12 cellular contexts compared by ENCODE assay signal in the genomic region with DNA sequence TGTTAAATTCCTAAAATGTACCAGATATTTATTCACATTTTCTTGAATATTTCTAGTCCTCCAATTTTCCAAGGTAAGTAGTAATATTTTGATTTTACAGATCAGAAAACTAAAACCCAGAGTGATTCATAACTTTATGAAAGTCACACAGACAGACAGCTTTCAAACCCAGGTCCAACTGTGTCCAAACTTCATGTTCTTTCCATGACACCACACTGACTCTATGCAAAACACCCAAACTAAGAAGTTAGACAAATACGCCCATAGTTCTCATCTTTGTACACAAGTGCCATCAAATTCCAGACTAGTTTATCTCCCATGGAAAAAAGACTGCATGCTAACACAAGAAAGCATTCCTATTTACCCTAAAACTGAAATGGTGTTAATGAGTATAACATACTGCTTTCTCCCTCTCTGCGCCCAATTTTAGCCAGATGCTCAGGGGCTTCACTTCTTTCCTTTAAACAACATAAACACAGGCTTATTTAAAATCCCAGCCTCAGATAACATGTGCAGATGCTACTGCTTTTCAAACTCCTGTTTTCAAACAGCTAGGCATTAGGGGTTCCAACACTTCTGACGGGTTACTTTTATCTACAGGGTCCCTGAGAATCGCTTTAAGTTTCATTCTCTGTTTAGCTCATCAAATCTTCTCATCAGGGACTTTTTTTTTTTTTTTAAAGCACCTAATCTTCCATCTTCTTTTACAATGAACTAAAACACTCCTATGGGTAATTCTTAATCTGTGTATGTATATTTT. TPM values are rescaled to one million over a fixed set of nuclear protein-coding genes. Genes with fewer than 3 reads are reported as not detected.
A peak's percentile ranks its signal among the peaks of the same experiment; 100 is the strongest.
DNase-seq lines count a peak whose midpoint lies in the region; ATAC-seq, FAIRE-seq and TF ChIP-seq lines count a peak whose summit lies in the region.
"Had no signal": no experiment of that assay in that cellular context is flagged by ENCODE, and none has a peak within 500 bp of the region (broad histone marks: within the 10 kb centered on the region; RNA-seq: fewer than 3 reads in every experiment).

No MANE protein-coding gene starts in this region.

- intact Hi-C loops in OCI-LY7 (cut with micrococcal nuclease; ENCODE audit: unreplicated experiment) (no loop called here), head of caudate nucleus (cut with DNase I) (no loop called here)

- H3K27me3 ChIP-seq in CD4-positive, CD25-positive, alpha-beta regulatory T cell (ENCODE audit: control insufficient read depth, insufficient read depth, low read length): no peaks in the 10 kb centered on the region
- H3K27me3 ChIP-seq: adrenal gland had no signal

- POLR2A ChIA-PET in OCI-LY7 (lab: Charles Lee): interaction anchor here (0.5 to 3.3 kb wide), 9 partner anchors 9 to 693 kb away, joined by 3 to 24 read pairs (median 4); a partner anchor contains a TSS

- H4K20me1 ChIP-seq in OCI-LY7 (ENCODE audit: insufficient read depth, low read length): no peaks in the 10 kb centered on the region; the same call in 1 of the 2 replicates

- H3K9me2 ChIP-seq in OCI-LY7 (ENCODE audit: insufficient read depth, low read length): no peaks in the 10 kb centered on the region

- ATAC-seq in CD4-positive, CD25-positive, alpha-beta regulatory T cell (ENCODE audit: low read depth in 2 of 2): peak; percentile 18 to 57
- no peak for ATAC-seq in GM19455 (IDR thresholded peaks at IDR 0.05; ENCODE audit: unreplicated experiment)
- ATAC-seq in GM19023 (IDR thresholded peaks at IDR 0.05; ENCODE audit: unreplicated experiment): no peak
- ATAC-seq in HG02870 (IDR thresholded peaks at IDR 0.05; ENCODE audit: unreplicated experiment): no peak
- ATAC-seq: esophagus mucosa had no signal

- no peak overlapping the region for H2AFZ ChIP-seq in OCI-LY7 (ENCODE audit: low read length)

- no TSS peak for BruUV-seq in OCI-LY7 (replicated peaks; lab: Mats Ljungman, UMichigan)

- H3K27me3 Mint-ChIP-seq in CD4-positive, CD25-positive, alpha-beta regulatory T cell: no peaks in the 10 kb centered on the region
- H3K27me3 Mint-ChIP-seq in immature natural killer cell (ENCODE audit: low read depth in 3 of 3): no peaks in the 10 kb centered on the region

- H3K4me3 ChIP-seq in CD4-positive, CD25-positive, alpha-beta regulatory T cell (ENCODE audit: low read depth, low read length): peak overlapping the region; percentile 63
- H3K4me3 ChIP-seq in OCI-LY7 (ENCODE audit: low read depth, low read length, poor library complexity, severe bottlenecking): peak overlapping the region; percentile 32
- H3K4me3 ChIP-seq: adrenal gland, skin epidermis, thoracic aorta had no signal

- DNase-seq in CD4-positive, CD25-positive, alpha-beta regulatory T cell: peak in 2 of 3 donors; percentile 22 to 63
- DNase-seq in GM18507 (ENCODE audit: extremely low spot score, insufficient read length, low read depth): no peak
- peak; percentile 31 for DNase-seq in OCI-LY7 (ENCODE audit: low spot score)
- DNase-seq in immature natural killer cell: no peak
- DNase-seq in head of caudate nucleus: no peak
- DNase-seq: adrenal gland had no signal

- peaks cover 16% of the 10 kb centered on the region for H3K4me1 ChIP-seq in CD4-positive, CD25-positive, alpha-beta regulatory T cell (ENCODE audit: control insufficient read depth, insufficient read depth, low read length, poor library complexity, severe bottlenecking)
- peaks cover 60% of the 10 kb centered on the region for H3K4me1 ChIP-seq in OCI-LY7 (ENCODE audit: insufficient read depth, low read length, poor library complexity, severe bottlenecking)

- H3K36me3 ChIP-seq in CD4-positive, CD25-positive, alpha-beta regulatory T cell (ENCODE audit: control insufficient read depth, insufficient read depth, low read length): peaks cover 6% of the 10 kb centered on the region
- peaks cover 16% of the 10 kb centered on the region for H3K36me3 ChIP-seq in OCI-LY7 (ENCODE audit: insufficient read depth, low read length)
- H3K36me3 ChIP-seq: adrenal gland had no signal

- H3K9me3 Mint-ChIP-seq in CD4-positive, CD25-positive, alpha-beta regulatory T cell: peaks cover 0 to 1% (median 0%) of the 10 kb centered on the region in 7 donors
- no peaks in the 10 kb centered on the region for H3K9me3 Mint-ChIP-seq in immature natural killer cell

- CTCF ChIA-PET in OCI-LY7 (lab: Charles Lee; ENCODE audit: unreplicated experiment): interaction anchor here (1.1 kb wide), 1 partner anchor 34 kb away, joined by 3 read pairs; no protein-coding TSS in a partner anchor

- H3K79me2 ChIP-seq in OCI-LY7 (ENCODE audit: insufficient read depth, low read depth, low read length): peaks cover 69% of the 10 kb centered on the region

- peak; percentile 78 for FAIRE-seq in GM18507 (lab: Jason Lieb, UNC)

- H3K27ac ChIP-seq in CD4-positive, CD25-positive, alpha-beta regulatory T cell (ENCODE audit: insufficient read depth, low read length, poor library complexity, severe bottlenecking): peak overlapping the region; percentile 62
- H3K27ac ChIP-seq in OCI-LY7 (ENCODE audit: low read depth, low read length, poor library complexity, severe bottlenecking): peak overlapping the region; percentile 12
- H3K27ac ChIP-seq: adrenal gland, thoracic aorta had no signal

- no peak for TF ChIP-seq CTCF in OCI-LY7 (conservative IDR thresholded peaks at IDR 0.05; ENCODE audit: low read length)

- peak overlapping the region; percentile 72 to 84 (median 82) for H3K27ac Mint-ChIP-seq in CD4-positive, CD25-positive, alpha-beta regulatory T cell
- peak overlapping the region in 5 of 6 donors; percentile 19 to 83 (median 58) for H3K27ac Mint-ChIP-seq in immature natural killer cell

- H3K36me3 Mint-ChIP-seq in CD4-positive, CD25-positive, alpha-beta regulatory T cell: peaks cover 18% of the 10 kb centered on the region
- peaks cover 0 to 5% (median 0%) of the 10 kb centered on the region in 3 donors for H3K36me3 Mint-ChIP-seq in immature natural killer cell

- H3K4me3 Mint-ChIP-seq in CD4-positive, CD25-positive, alpha-beta regulatory T cell: peak overlapping the region; percentile 33 to 90 (median 72)
- no peak overlapping the region for H3K4me3 Mint-ChIP-seq in immature natural killer cell

- H3K4me1 Mint-ChIP-seq in CD4-positive, CD25-positive, alpha-beta regulatory T cell: peaks cover 15 to 62% (median 38%) of the 10 kb centered on the region in 4 donors
- peaks cover 27 to 51% of the 10 kb centered on the region in 2 donors for H3K4me1 Mint-ChIP-seq in immature natural killer cell

- H3K9me3 ChIP-seq in CD4-positive, CD25-positive, alpha-beta regulatory T cell (ENCODE audit: control insufficient read depth in 2 of 2, low read length in 2 of 2): no peaks in the 10 kb centered on the region
- H3K9me3 ChIP-seq in OCI-LY7 (ENCODE audit: low read length): no peaks in the 10 kb centered on the region
- H3K9me3 ChIP-seq: adrenal gland, thoracic aorta had no signal

- peak overlapping the region; percentile 67 for H3K4me2 ChIP-seq in OCI-LY7 (ENCODE audit: low read length)

RNA-seq across cellular contexts. Expression of a gene that starts 44.6 kb away (rescaled TPM):
- total RNA-seq in CD4-positive, CD25-positive, alpha-beta regulatory T cell: 175 TPM
- 10 to 100 TPM; 55.3 to 85.3 (median 61.8) TPM for polyA plus RNA-seq in CD4-positive, CD25-positive, alpha-beta regulatory T cell
- 25.1 and 26.9 TPM in 2 replicates for total RNA-seq in OCI-LY7 (2014; rRNA removed; shearing (Covaris generic))
- total RNA-seq in OCI-LY7 (2022): 106 and 110 TPM in 2 replicates
- 10 to 100 TPM; 36.6 to 90.0 (median 39.5) TPM for polyA plus RNA-seq in immature natural killer cell

RNA-seq across cellular contexts. Expression of a gene that starts 52.9 kb away (rescaled TPM):
- total RNA-seq in CD4-positive, CD25-positive, alpha-beta regulatory T cell: 0.47 TPM
- under 1 TPM in 2 of 4 donors, not detected in 2; 0.07 to 0.21 TPM for polyA plus RNA-seq in CD4-positive, CD25-positive, alpha-beta regulatory T cell
- total RNA-seq in OCI-LY7 (2014; rRNA removed; shearing (Covaris generic)): 0.21 and 0.32 TPM in 2 replicates
- total RNA-seq in OCI-LY7 (2022): 0.22 and 0.25 TPM in 2 replicates
- polyA plus RNA-seq in immature natural killer cell: not detected
- total RNA-seq: thoracic aorta had no signal

Comparison
In these comparisons a context has a peak if more than half of its experiments do, and no peak if none do; other contexts are left out.
1. ATAC-seq: peak in CD4-positive, CD25-positive, alpha-beta regulatory T cell (2 of 2); none in GM19455 (single experiment), GM19023 (single experiment) and HG02870 (single experiment).
2. DNase-seq: peak in CD4-positive, CD25-positive, alpha-beta regulatory T cell (2 of 3) and OCI-LY7 (single experiment); none in GM18507 (single experiment), immature natural killer cell (0 of 3) and head of caudate nucleus (0 of 42).
3. H3K4me3 Mint-ChIP-seq: peak in CD4-positive, CD25-positive, alpha-beta regulatory T cell (4 of 4); none in immature natural killer cell (0 of 5).